15 cellular contexts compared by ENCODE assay signal in the genomic region with DNA sequence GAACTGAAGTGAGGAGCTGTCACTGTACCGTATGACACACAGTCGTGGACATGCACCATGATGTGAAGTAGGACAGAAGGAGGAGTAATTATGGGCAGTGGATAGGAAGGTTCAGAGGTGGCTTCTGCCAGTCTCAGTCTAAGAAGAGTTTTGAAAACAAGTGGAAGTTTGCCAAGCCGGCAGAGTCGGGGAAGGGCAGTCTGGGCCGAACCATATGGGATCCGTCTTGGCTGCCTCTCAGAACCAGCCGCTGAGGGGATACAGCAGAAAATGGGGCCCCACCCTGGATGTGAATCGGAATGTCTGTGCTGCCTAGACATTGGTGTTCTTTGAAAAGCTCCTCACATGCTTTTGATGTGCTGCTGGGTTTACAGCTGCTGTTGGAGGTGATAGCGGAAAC.
"Had no signal": no experiment of that assay in that cellular context is flagged by ENCODE, and none has a peak within 500 bp of the region (broad histone marks: within the 10 kb centered on the region; RNA-seq: fewer than 3 reads in every experiment).

No MANE protein-coding gene starts in this region.

- H3K9ac ChIP-seq: parathyroid adenoma had no signal

- H3K27me3 ChIP-seq: gastrocnemius medialis had no signal

- H3K9me3 ChIP-seq: gastrocnemius medialis had no signal

- DNase-seq: activated CD4-positive, alpha-beta T cell treated with anti-CD3 and anti-CD28 coated beads, Interleukin-2, amount 10 ng/mL, durations not matched to agents 7 days and 5 days; activated CD8-positive, alpha-beta memory T cell treated with anti-CD3 and anti-CD28 coated beads for 24 hours; activated CD8-positive, alpha-beta memory T cell treated with anti-CD3 and anti-CD28 coated beads, Interleukin-2, amount 50 U/mL, for 48 hours; activated gamma-delta T cell; activated T-cell treated with anti-CD3 and anti-CD28 coated beads, Interleukin-2, amount 50 U/mL, for 72 hours; endodermal cell; gastrocnemius medialis; head of caudate nucleus; mesendoderm; naive thymus-derived CD8-positive, alpha-beta T cell; stimulated activated CD4-positive, alpha-beta T cell treated with anti-CD3 and anti-CD28 coated beads, Interleukin-1b, Interleukin-23, amount 100 ng/mL, for 48 hours; stimulated activated naive CD4-positive, alpha-beta T cell treated with Interleukin-2 at 50 U/mL for 16 hours had no signal

- H3K36me3 ChIP-seq: gastrocnemius medialis had no signal

- H2AFZ ChIP-seq: parathyroid adenoma had no signal

- ATAC-seq: activated CD4-positive, CD25-positive, alpha-beta regulatory T cell treated with anti-CD3 and anti-CD28 coated beads, Interleukin-2, amount 50 U/mL, for 24 hours; activated T-cell treated with anti-CD3 and anti-CD28 coated beads, Interleukin-2, amount 50 U/mL, for 72 hours; gastrocnemius medialis; naive thymus-derived CD8-positive, alpha-beta T cell had no signal

- H3K4me3 ChIP-seq: gastrocnemius medialis had no signal

- H3K27ac ChIP-seq: epithelial cell of prostate, gastrocnemius medialis, parathyroid adenoma had no signal
